Comparison of ENCODE assay signal across 28 cellular contexts in genomic region chr9:135218331-135219225, GRCh38.
DNase-seq lines count a peak whose midpoint lies in the region; ATAC-seq and TF ChIP-seq lines count a peak whose summit lies in the region.
"Had no signal": no experiment of that assay in that cellular context is flagged by ENCODE, and none has a peak within 500 bp of the region (broad histone marks: within the 10 kb centered on the region; RNA-seq: fewer than 3 reads in every experiment).

No MANE protein-coding gene starts in this region.

- H3K9me3 ChIP-seq in right lobe of liver (no peaks in the 10 kb centered on the region), aorta (ENCODE audit: control insufficient read depth, low read length) (no peaks in the 10 kb centered on the region)
- H3K9me3 ChIP-seq: mucosa of descending colon, neutrophil, SJCRH30 had no signal

- no peaks in the 10 kb centered on the region for H3K4me1 ChIP-seq in right lobe of liver
- no peaks in the 10 kb centered on the region for H3K4me1 ChIP-seq in aorta (ENCODE audit: control insufficient read depth in 1 of 2, insufficient read depth in 2 of 2, low read length in 2 of 2)
- H3K4me1 ChIP-seq: SJCRH30 had no signal

- peaks cover 66% of the 10 kb centered on the region for H3K4me1 Mint-ChIP-seq in brain
- H3K4me1 Mint-ChIP-seq: CD4-positive, alpha-beta memory T cell had no signal

- no peak overlapping the region for H3K4me3 Mint-ChIP-seq in brain
- H3K4me3 Mint-ChIP-seq: activated CD8-positive, alpha-beta T cell treated with anti-CD3 and anti-CD28 coated beads, Interleukin-2, amount 10 ng/mL, durations not matched to agents 7 days and 5 days; CD4-positive, alpha-beta memory T cell; T-helper 2 cell treated with Interferon-gamma antibody and Interleukin-4, amounts not matched to agents 5 μg/mL and 100 μg/mL, for 36 hours had no signal

- H3K27ac ChIP-seq in right lobe of liver (no peak overlapping the region), aorta (ENCODE audit: low read depth in 1 of 2, low read length in 2 of 2) (no peak overlapping the region)
- H3K27ac ChIP-seq: neutrophil, SJCRH30 had no signal

- 31% methylated on average over 14 of the region's 27 CpGs for WGBS in right lobe of liver (ENCODE audit: insufficient coverage, low coverage, low lambda C conversion rate, missing lambda C conversion rate)
- 21 to 24% methylated on average over 27 of the region's 27 CpGs for WGBS in aorta, 2 donors

- H3K4me3 ChIP-seq in right lobe of liver (no peak overlapping the region), aorta (ENCODE audit: low read length in 2 of 2) (no peak overlapping the region)
- H3K4me3 ChIP-seq: mucosa of descending colon, SJCRH30 had no signal

- no peak for ATAC-seq in left ventricle myocardium superior
- no peak for ATAC-seq in left cardiac atrium
- ATAC-seq in right lobe of liver = no peak
- ATAC-seq in aorta (ENCODE audit: low FRiP score) = no peak
- no peak for ATAC-seq in sciatic nerve
- no peak for ATAC-seq in activated CD4-positive, CD25-positive, alpha-beta regulatory T cell treated with anti-CD3 and anti-CD28 coated beads, Interleukin-2, amount 50 U/mL, for 24 hours
- ATAC-seq: activated CD8-positive, alpha-beta T cell treated with anti-CD3 and anti-CD28 coated beads, Interleukin-2, amount 10 ng/mL, durations not matched to agents 7 days and 5 days; mucosa of descending colon; PC-3 had no signal

- TF ChIP-seq CTCF in brain (conservative IDR thresholded peaks at IDR 0.05) (no peak), right lobe of liver (IDR thresholded peaks at IDR 0.05) (no peak)

- H3K27ac Mint-ChIP-seq in brain = peak overlapping the region in 3 of 5 experiments; percentile 85 to 95 (median 93)
- H3K27ac Mint-ChIP-seq: activated CD8-positive, alpha-beta T cell treated with anti-CD3 and anti-CD28 coated beads, Interleukin-2, amount 10 ng/mL, durations not matched to agents 7 days and 5 days; CD4-positive, alpha-beta memory T cell; T-helper 2 cell treated with Interferon-gamma antibody and Interleukin-4, amounts not matched to agents 5 μg/mL and 100 μg/mL, for 36 hours had no signal

- no peaks in the 10 kb centered on the region for H3K27me3 ChIP-seq in right lobe of liver
- no peaks in the 10 kb centered on the region for H3K27me3 ChIP-seq in aorta (ENCODE audit: control insufficient read depth in 1 of 2, insufficient read depth in 2 of 2, low read length in 1 of 2)

- H3K36me3 ChIP-seq in right lobe of liver = no peaks in the 10 kb centered on the region
- H3K36me3 ChIP-seq in aorta (ENCODE audit: control insufficient read depth in 1 of 2, insufficient read depth in 2 of 2, low read length in 1 of 2) = no peaks in the 10 kb centered on the region
- H3K36me3 ChIP-seq: neutrophil, SJCRH30 had no signal

- intact Hi-C loops in left ventricle myocardium superior (cut with micrococcal nuclease) (no loop called here), left cardiac atrium (cut with DNase I) (no loop called here), right lobe of liver (cut with DNase I) (no loop called here), aorta (cut with DNase I) (no loop called here), sciatic nerve (cut with DNase I) (no loop called here)

- no peaks in the 10 kb centered on the region for H3K36me3 Mint-ChIP-seq in brain
- H3K36me3 Mint-ChIP-seq: CD4-positive, alpha-beta memory T cell had no signal

- DNase-seq in left ventricle myocardium superior (peak; percentile 26), left cardiac atrium (no peak), right lobe of liver (peak in 2 of 3 donors; percentile 11 to 37), aorta (peak; percentile 30 to 61), SW480 (ENCODE audit: low spot score) (no peak), sciatic nerve (ENCODE audit: low spot score) (no peak)
- DNase-seq: activated CD4-positive, CD25-positive, alpha-beta regulatory T cell; activated CD8-positive, alpha-beta T cell treated with anti-CD3 and anti-CD28 coated beads, Interleukin-2, amount 10 ng/mL, durations not matched to agents 7 days and 5 days; activated naive CD4-positive, alpha-beta T cell treated with Interleukin-2 at 50 U/mL for 16 hours; activated T-cell treated with anti-CD3 and anti-CD28 coated beads, Interleukin-2, amount 50 U/mL, for 1 hour; amygdala; CD4-positive, alpha-beta memory T cell; central memory CD4-positive, alpha-beta T cell; DMS153; foreskin melanocyte; hypothalamus; Karpas-422; NCI-H1048; NCI-H2029; NCI-H226; PC-3; SJCRH30; stimulated activated CD4-positive, alpha-beta T cell treated with anti-CD3 and anti-CD28 coated beads, Interleukin-15, amount 100 ng/mL, for 24 hours had no signal

- no peak for TF ChIP-seq POLR2A in right lobe of liver (IDR thresholded peaks at IDR 0.05)

- no peaks in the 10 kb centered on the region for H3K27me3 Mint-ChIP-seq in brain

- peaks cover 0 to 13% (median 0%) of the 10 kb centered on the region in 5 experiments for H3K9me3 Mint-ChIP-seq in brain
- H3K9me3 Mint-ChIP-seq: T-helper 2 cell treated with Interferon-gamma antibody and Interleukin-4, amounts not matched to agents 5 μg/mL and 100 μg/mL, for 36 hours had no signal

Comparison
In these comparisons a context has a peak if more than half of its experiments do, and no peak if none do; other contexts are left out.
1. DNase-seq: peak in left ventricle myocardium superior (single experiment), right lobe of liver (2 of 3) and aorta (2 of 2); none in left cardiac atrium (single experiment), SW480 (single experiment) and sciatic nerve (single experiment).